Comparison of ENCODE assay signal across 2 cellular contexts in genomic region chr3:195866686-195867511, GRCh38.
TF ChIP-seq lines count a peak whose summit lies in the region.

No MANE protein-coding gene starts in this region.

TF ChIP-seq in SK-N-SH, 30 proteins besides CTCF, POLR2A, EP300 and RAD21 (continued from another document):
- TF ChIP-seq RCOR1 (IDR thresholded peaks at IDR 0.05; ENCODE audit: low read length) (no peak), CHD2 (IDR thresholded peaks at IDR 0.05; ENCODE audit: low read length, partially characterized antibody) (no peak), YY1 (IDR thresholded peaks at IDR 0.05; ENCODE audit: low read depth) (no peak), SIN3A (IDR thresholded peaks at IDR 0.05; ENCODE audit: borderline replicate concordance, low read depth, low read length) (no peak), REST (IDR thresholded peaks at IDR 0.05; ENCODE audit: low read depth, low read length) (no peak), FOXM1 (IDR thresholded peaks at IDR 0.05; ENCODE audit: low read depth) (no peak), USF1 (IDR thresholded peaks at IDR 0.05; ENCODE audit: borderline replicate concordance, low read depth) (no peak), MAX (IDR thresholded peaks at IDR 0.05; ENCODE audit: low read depth) (no peak), TCF12 (IDR thresholded peaks at IDR 0.05) (no peak), IRF3 (IDR thresholded peaks at IDR 0.05; ENCODE audit: low read depth, low read length) (no peak)
TF ChIP-seq in SK-N-SH: peak in this region for 0.

TF ChIP-seq in SK-N-SH treated with all-trans-retinoic acid at 6 μM for 48 hours, 23 proteins besides CTCF, POLR2A, EP300 and RAD21 (continued from another document):
- no peak for TF ChIP-seq ZNF8 (CRISPR knock-in tag; IDR thresholded peaks at IDR 0.05)
- no peak for TF ChIP-seq POU6F1 (CRISPR knock-in tag; IDR thresholded peaks at IDR 0.05; ENCODE audit: borderline replicate concordance, low read depth)
- no peak for TF ChIP-seq CSRNP3 (CRISPR knock-in tag; IDR thresholded peaks at IDR 0.05)
TF ChIP-seq in SK-N-SH treated with all-trans-retinoic acid at 6 μM for 48 hours: peak in this region for 0.
